ENCODE assay signal across 23 cellular contexts in the genomic region with DNA sequence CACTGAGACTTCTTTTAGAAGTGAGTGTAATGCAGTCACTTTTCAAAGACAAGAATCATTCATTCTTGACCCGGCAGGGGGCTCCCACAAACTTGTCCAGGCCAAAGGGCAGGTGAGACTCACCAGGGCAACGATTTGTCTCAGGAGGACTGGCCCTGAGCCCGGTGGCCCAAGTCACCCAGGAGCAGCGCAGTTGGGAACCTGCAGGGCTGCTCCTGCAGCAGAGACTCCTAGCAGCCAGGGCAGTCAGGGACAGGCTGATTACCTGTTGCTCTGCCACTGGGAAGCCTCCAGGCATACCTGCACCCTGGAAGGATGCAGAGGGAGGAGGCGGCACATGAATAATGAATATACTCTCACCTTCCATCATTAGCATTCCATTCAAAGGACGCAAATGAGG.
A peak's percentile ranks its signal among the peaks of the same experiment; 100 is the strongest.
DNase-seq lines count a peak whose midpoint lies in the region; TF ChIP-seq lines count a peak whose summit lies in the region.
"Had no signal": no experiment of that assay in that cellular context is flagged by ENCODE, and none has a peak within 500 bp of the region (broad histone marks: within the 10 kb centered on the region; RNA-seq: fewer than 3 reads in every experiment).

No MANE protein-coding gene starts in this region.

- H3K4me1 ChIP-seq in osteoblast (ENCODE audit: insufficient read depth, low read length) (peaks cover 27% of the 10 kb centered on the region), vagina (no peaks in the 10 kb centered on the region)
- H3K4me1 ChIP-seq: adrenal gland, right lobe of liver, suprapubic skin had no signal

- no peak overlapping the region for H3K4me3 ChIP-seq in dorsolateral prefrontal cortex
- H3K4me3 ChIP-seq in osteoblast (ENCODE audit: insufficient read depth, low read length) = no peak overlapping the region
- no peak overlapping the region for H3K4me3 ChIP-seq in vagina
- H3K4me3 ChIP-seq: adrenal gland, GM12878, hepatocyte, right lobe of liver, suprapubic skin had no signal

- no peaks in the 10 kb centered on the region for H3K79me2 ChIP-seq in osteoblast (ENCODE audit: insufficient read depth, low read length)
- H3K79me2 ChIP-seq: hepatocyte had no signal

- peak overlapping the region; percentile 26 for H2AFZ ChIP-seq in osteoblast (ENCODE audit: low read length)
- H2AFZ ChIP-seq: hepatocyte had no signal

- TF ChIP-seq CTCF in GM13977 (IDR thresholded peaks at IDR 0.05; ENCODE audit: extremely low read depth, insufficient read depth, missing control alignments) (peak; percentile 0), dorsolateral prefrontal cortex (IDR thresholded peaks at IDR 0.05 in 54 of 56, conservative IDR thresholded peaks at IDR 0.05 in 2 of 56; ENCODE audit: low read depth in 1 of 56, partially characterized antibody in 56 of 56) (peak in 1 of 56 donors; percentile 16), osteoblast (IDR thresholded peaks at IDR 0.05; ENCODE audit: extremely low read depth, low read depth, low read length) (no peak), vagina (IDR thresholded peaks at IDR 0.05) (no peak)

- in situ Hi-C loops in GM13977 (cut with MboI; ENCODE audit: low pct_unique_long_range_greater_than_20kb, low sequenced_read_pairs, unreplicated experiment) = no loop called here

- no peak for TF ChIP-seq POLR2A in vagina (IDR thresholded peaks at IDR 0.05)

- H3K27me3 ChIP-seq in dorsolateral prefrontal cortex (no peaks in the 10 kb centered on the region), osteoblast (ENCODE audit: insufficient read depth, low read length) (no peaks in the 10 kb centered on the region), vagina (no peaks in the 10 kb centered on the region)
- H3K27me3 ChIP-seq: adrenal gland, hepatocyte, right lobe of liver had no signal

- no peaks in the 10 kb centered on the region for H4K20me1 ChIP-seq in osteoblast (ENCODE audit: insufficient read depth, low read length)

- DNase-seq in GM13977 (ENCODE audit: low spot score) (no peak), M059J (ENCODE audit: low read depth) (peak; percentile 53), dorsolateral prefrontal cortex (no peak), osteoblast (ENCODE audit: insufficient read length, low spot score, missing footprints) (no peak), GM19240 (ENCODE audit: insufficient read length, low spot score) (no peak), UCSD-AML1 (lab: John Stamatoyannopoulos, UW; ENCODE audit: unreplicated experiment) (no peak), vagina (ENCODE audit: extremely low spot score in 2 of 2) (no peak)
- DNase-seq: activated CD4-positive, alpha-beta T cell treated with anti-CD3 and anti-CD28 coated beads, Interleukin-2, amount 50 U/mL, for 4 hours; activated gamma-delta T cell; adrenal gland; CD4-positive, CD25-positive, alpha-beta regulatory T cell; foreskin melanocyte; HCEC 1CT; Kasumi-1; NCI-H1105 treated with DMSO at 0.1 percent for 48 hours; NCI-H524 treated with DMSO at 0.1 percent for 48 hours; right lobe of liver; SHP77 treated with DMSO at 0.1 percent for 48 hours; stimulated activated CD4-positive, alpha-beta T cell treated with anti-CD3 and anti-CD28 coated beads, Interleukin-15, amount 100 ng/mL, for 24 hours had no signal

- H3K36me3 ChIP-seq in osteoblast (ENCODE audit: insufficient read depth, low read length) (no peaks in the 10 kb centered on the region), vagina (no peaks in the 10 kb centered on the region)
- H3K36me3 ChIP-seq: adrenal gland, right lobe of liver, suprapubic skin had no signal

- peak overlapping the region in 46 of 59 donors; percentile 2 to 90 (median 71) for H3K27ac ChIP-seq in dorsolateral prefrontal cortex
- H3K27ac ChIP-seq in osteoblast (ENCODE audit: low read depth, low read length) = peak overlapping the region; percentile 95
- H3K27ac ChIP-seq in vagina = no peak overlapping the region
- H3K27ac ChIP-seq: adrenal gland, epithelial cell of prostate, hepatocyte, right lobe of liver, suprapubic skin had no signal

- peak overlapping the region; percentile 84 for H3K4me2 ChIP-seq in osteoblast (ENCODE audit: insufficient read depth, low read length)

- intact Hi-C loops in dorsolateral prefrontal cortex (cut with DNase I) (no loop called here), vagina (cut with DNase I) (no loop called here)

- H3K9me3 ChIP-seq in osteoblast (ENCODE audit: low read depth, low read length) (no peaks in the 10 kb centered on the region), vagina (no peaks in the 10 kb centered on the region)
- H3K9me3 ChIP-seq: adrenal gland had no signal
